ENCODE assay signal across 18 cellular contexts in the genomic region with DNA sequence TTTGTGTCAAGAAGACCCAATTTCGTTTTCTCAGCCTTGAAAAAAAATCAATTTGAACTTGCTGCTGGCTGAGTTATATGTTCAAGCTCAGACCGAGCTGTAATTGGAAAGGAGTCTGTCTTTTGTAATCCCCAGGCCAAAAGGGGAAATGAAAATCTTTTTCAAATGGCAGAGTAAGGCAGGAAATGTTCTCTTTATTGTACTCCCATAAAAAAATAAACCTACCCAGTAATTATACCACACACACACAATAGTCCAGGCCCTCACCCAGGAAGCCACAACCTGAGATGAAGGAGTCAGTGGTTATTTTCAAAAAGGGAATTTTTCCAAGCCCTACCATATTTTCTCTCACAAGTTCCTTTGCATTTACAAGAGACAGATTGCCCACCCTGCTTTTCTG. TPM values are rescaled to one million over a fixed set of nuclear protein-coding genes. Genes with fewer than 3 reads are reported as not detected.
DNase-seq lines count a peak whose midpoint lies in the region; ATAC-seq and TF ChIP-seq lines count a peak whose summit lies in the region.
"Had no signal": no experiment of that assay in that cellular context is flagged by ENCODE, and none has a peak within 500 bp of the region (broad histone marks: within the 10 kb centered on the region; RNA-seq: fewer than 3 reads in every experiment).

No MANE protein-coding gene starts in this region.

- no peaks in the 10 kb centered on the region for H3F3A ChIP-seq in Loucy (ENCODE audit: low read depth)

- ATAC-seq in naive thymus-derived CD4-positive, alpha-beta T cell: no peak

- CTCF ChIA-PET in naive thymus-derived CD4-positive, alpha-beta T cell (lab: Charles Lee): interaction anchor here (0.6 kb wide), 1 partner anchor 1311 kb away, joined by 5 read pairs; no protein-coding TSS in a partner anchor

- H3K36me3 ChIP-seq in Loucy (ENCODE audit: insufficient read depth, low read length) (no peaks in the 10 kb centered on the region), SJSA1 (no peaks in the 10 kb centered on the region), testis (ENCODE audit: low read depth, missing control alignments) (no peaks in the 10 kb centered on the region)
- no peaks in the 10 kb centered on the region for H3K36me3 ChIP-seq in naive thymus-derived CD4-positive, alpha-beta T cell (ENCODE audit: control insufficient read depth in 2 of 3, insufficient read depth in 3 of 3, low read length in 3 of 3)

- H3K4me3 Mint-ChIP-seq in naive thymus-derived CD4-positive, alpha-beta T cell: peak overlapping the region in 1 of 10 donors; percentile 49
- no peak overlapping the region for H3K4me3 Mint-ChIP-seq in glutamatergic neuron (ENCODE audit: unreplicated experiment)
- H3K4me3 Mint-ChIP-seq: T-helper 2 cell treated with Interferon-gamma antibody and Interleukin-4, amounts not matched to agents 5 μg/mL and 100 μg/mL, for 36 hours had no signal

- no peaks in the 10 kb centered on the region for H4K20me1 ChIP-seq in Loucy (ENCODE audit: insufficient read depth, low read length, poor library complexity, severe bottlenecking)

- no peaks in the 10 kb centered on the region for H3K9me2 ChIP-seq in Loucy (replicated peaks; ENCODE audit: low read depth, low read length)

- peak overlapping the region; percentile 25 for H3K4me2 ChIP-seq in Loucy (ENCODE audit: low read depth, low read length, poor library complexity, severe bottlenecking)

- TF ChIP-seq POLR2A in testis (IDR thresholded peaks at IDR 0.05): no peak

- no peaks in the 10 kb centered on the region for H3K27me3 ChIP-seq in Loucy (ENCODE audit: insufficient read depth, low read length, poor library complexity, severe bottlenecking)
- H3K27me3 ChIP-seq in SJSA1 (replicated peaks): no peaks in the 10 kb centered on the region
- no peaks in the 10 kb centered on the region for H3K27me3 ChIP-seq in naive thymus-derived CD4-positive, alpha-beta T cell (ENCODE audit: control insufficient read depth in 2 of 2, insufficient read depth in 2 of 2, low read length in 2 of 2)
- H3K27me3 ChIP-seq in testis: no peaks in the 10 kb centered on the region

- peak overlapping the region in 5 of 9 donors; percentile 4 to 62 (median 34) for H3K27ac Mint-ChIP-seq in naive thymus-derived CD4-positive, alpha-beta T cell
- H3K27ac Mint-ChIP-seq in glutamatergic neuron (ENCODE audit: unreplicated experiment): no peak overlapping the region
- H3K27ac Mint-ChIP-seq: progenitor cell of endocrine pancreas; T-helper 2 cell treated with Interferon-gamma antibody and Interleukin-4, amounts not matched to agents 5 μg/mL and 100 μg/mL, for 36 hours had no signal

- POLR2A ChIA-PET in naive thymus-derived CD4-positive, alpha-beta T cell (lab: Charles Lee): no interaction called here

- no peak overlapping the region for H2AFZ ChIP-seq in Loucy (ENCODE audit: low read length)

- H3K9me3 Mint-ChIP-seq in naive thymus-derived CD4-positive, alpha-beta T cell: peaks cover 0 to 7% (median 4%) of the 10 kb centered on the region in 11 donors
- H3K9me3 Mint-ChIP-seq in glutamatergic neuron (ENCODE audit: unreplicated experiment): peaks cover 2% of the 10 kb centered on the region
- H3K9me3 Mint-ChIP-seq: T-helper 2 cell treated with Interferon-gamma antibody and Interleukin-4, amounts not matched to agents 5 μg/mL and 100 μg/mL, for 36 hours had no signal

- intact Hi-C loops in naive thymus-derived CD4-positive, alpha-beta T cell (cut with micrococcal nuclease): no loop called here
- intact Hi-C loops in testis (cut with DNase I; ENCODE audit: low total_unique reads): no loop called here

- DNase-seq in DMS153 (lab: John Stamatoyannopoulos, UW): peak; percentile 60
- peak; percentile 77 to 94 for DNase-seq in SJSA1 (ENCODE audit: low read depth in 1 of 2, low spot score in 2 of 2)
- DNase-seq in naive thymus-derived CD4-positive, alpha-beta T cell: no peak
- no peak for DNase-seq in testis
- no peak for DNase-seq in NCI-H526 treated with DMSO at 0.1 percent for 48 hours (lab: John Stamatoyannopoulos, UW)
- no peak for DNase-seq in glutamatergic neuron
- DNase-seq in mucosa of gallbladder (ENCODE audit: low spot score): no peak
- DNase-seq: activated CD4-positive, alpha-beta T cell treated with anti-CD3 and anti-CD28 coated beads, Interleukin-2, amount 50 U/mL, for 48 hours; activated gamma-delta T cell; C1 segment of cervical spinal cord; effector CD8-positive, alpha-beta T cell; EL had no signal

- H3K27ac ChIP-seq in SJSA1 (peak overlapping the region; percentile 88), testis (peak overlapping the region in 1 of 2 donors; percentile 58)
- H3K27ac ChIP-seq in naive thymus-derived CD4-positive, alpha-beta T cell (ENCODE audit: low read depth, low read length): no peak overlapping the region

- no peaks in the 10 kb centered on the region for H3K9me3 ChIP-seq in Loucy (ENCODE audit: insufficient read depth, low read depth, low read length)
- H3K9me3 ChIP-seq in SJSA1 (replicated peaks): no peaks in the 10 kb centered on the region; the same call in 1 of the 2 replicates
- H3K9me3 ChIP-seq in naive thymus-derived CD4-positive, alpha-beta T cell (ENCODE audit: control insufficient read depth in 2 of 3, low read length in 3 of 3): no peaks in the 10 kb centered on the region
- H3K9me3 ChIP-seq in testis: no peaks in the 10 kb centered on the region

- H3K4me1 Mint-ChIP-seq in naive thymus-derived CD4-positive, alpha-beta T cell: peaks cover 0 to 25% (median 15%) of the 10 kb centered on the region in 7 donors
- no peaks in the 10 kb centered on the region for H3K4me1 Mint-ChIP-seq in glutamatergic neuron (ENCODE audit: low read depth, unreplicated experiment)
- H3K4me1 Mint-ChIP-seq: brain had no signal

- 25 to 29% methylated on average over 2 of the region's 2 CpGs for WGBS in testis, 2 donors

- H3K9ac ChIP-seq in Loucy (ENCODE audit: low read depth, low read length, poor library complexity, severe bottlenecking): no peak overlapping the region

- peaks cover 0 to 8% (median 0%) of the 10 kb centered on the region in 5 donors for H3K36me3 Mint-ChIP-seq in naive thymus-derived CD4-positive, alpha-beta T cell
- peaks cover 3% of the 10 kb centered on the region for H3K36me3 Mint-ChIP-seq in glutamatergic neuron (ENCODE audit: unreplicated experiment)
- H3K36me3 Mint-ChIP-seq: brain had no signal

- no peaks in the 10 kb centered on the region for H3K79me2 ChIP-seq in Loucy (ENCODE audit: insufficient read depth, low read length)

- TF ChIP-seq CTCF in Loucy (conservative IDR thresholded peaks at IDR 0.05; ENCODE audit: low read length) (no peak), testis (IDR thresholded peaks at IDR 0.05) (no peak), glutamatergic neuron (IDR thresholded peaks at IDR 0.05; ENCODE audit: partially characterized antibody, unreplicated experiment) (no peak)

- peaks cover 19% of the 10 kb centered on the region for H3K4me1 ChIP-seq in Loucy (ENCODE audit: insufficient read depth, low read length, poor library complexity, severe bottlenecking)
- peaks cover 69% of the 10 kb centered on the region for H3K4me1 ChIP-seq in SJSA1 (replicated peaks)
- peaks cover 0 to 5% of the 10 kb centered on the region in 2 donors for H3K4me1 ChIP-seq in naive thymus-derived CD4-positive, alpha-beta T cell (ENCODE audit: control insufficient read depth in 2 of 2, insufficient read depth in 2 of 2, low read length in 2 of 2)
- peaks cover 15% of the 10 kb centered on the region for H3K4me1 ChIP-seq in testis

- H3K4me3 ChIP-seq in Loucy (ENCODE audit: low read length, poor library complexity, severe bottlenecking) (no peak overlapping the region), SJSA1 (peak overlapping the region; percentile 27), testis (no peak overlapping the region)
- no peak overlapping the region for H3K4me3 ChIP-seq in naive thymus-derived CD4-positive, alpha-beta T cell (ENCODE audit: low read length)

- peaks cover 0 to 5% (median 0%) of the 10 kb centered on the region in 5 donors for H3K27me3 Mint-ChIP-seq in naive thymus-derived CD4-positive, alpha-beta T cell
- peaks cover 1% of the 10 kb centered on the region for H3K27me3 Mint-ChIP-seq in glutamatergic neuron (ENCODE audit: unreplicated experiment)
- H3K27me3 Mint-ChIP-seq: progenitor cell of endocrine pancreas had no signal

RNA-seq across cellular contexts. Expression of gene CLIC5, which starts 45.3 kb away (rescaled TPM):
- total RNA-seq in SJSA1 (2014; rRNA removed; shearing (Covaris generic)): 0.22 and 1.2 TPM in 2 replicates
- total RNA-seq in naive thymus-derived CD4-positive, alpha-beta T cell: 1 to 10 TPM; 1.1 to 4.1 (median 3.2) TPM
- under 1 TPM; 0.41 to 0.45 TPM for polyA plus RNA-seq in naive thymus-derived CD4-positive, alpha-beta T cell
- 1 to 10 TPM; 2.7 to 4.8 TPM for total RNA-seq in testis
- 17.1 TPM for polyA plus RNA-seq in testis (ENCODE audit: insufficient read depth, low read depth, low replicate concordance)
- total RNA-seq in glutamatergic neuron (ENCODE audit: unreplicated experiment): not detected
- 27.6 TPM for total RNA-seq in mucosa of gallbladder
- total RNA-seq: fibroblast of villous mesenchyme, RPMI7951 had no signal

Comparison
In these comparisons a context has a peak if more than half of its experiments do, and no peak if none do; other contexts are left out.
1. DNase-seq: peak in DMS153 (single experiment) and SJSA1 (2 of 2); none in naive thymus-derived CD4-positive, alpha-beta T cell (0 of 9), testis (single experiment), NCI-H526 treated with DMSO at 0.1 percent for 48 hours (single experiment), glutamatergic neuron (single experiment) and mucosa of gallbladder (single experiment).